8 cellular contexts compared by ENCODE assay signal in the genomic region with DNA sequence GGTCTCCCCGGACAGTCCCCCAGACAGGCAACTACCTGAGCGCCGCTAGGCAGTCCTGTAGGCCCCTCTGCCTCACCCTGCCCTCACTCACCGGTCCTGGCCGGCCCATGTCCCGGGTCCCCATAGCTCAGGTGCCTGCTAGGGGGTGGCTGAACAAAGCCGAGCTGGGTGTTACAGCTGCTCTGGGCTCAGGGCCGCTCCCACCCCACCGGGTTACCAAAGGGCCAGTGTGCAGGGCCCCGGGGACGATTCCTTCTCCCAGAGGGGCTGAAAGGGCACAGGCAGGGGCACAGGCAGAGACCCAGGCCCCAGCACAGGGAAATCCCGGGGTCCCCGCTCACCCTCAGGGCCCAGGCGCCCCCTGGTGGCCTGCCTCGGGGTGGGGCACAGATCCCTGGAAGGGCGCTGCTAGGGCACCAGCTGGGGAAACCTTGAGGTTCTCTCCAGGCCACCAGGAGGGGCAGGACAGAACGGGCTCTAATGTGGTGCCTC.
A peak's percentile ranks its signal among the peaks of the same experiment; 100 is the strongest.
DNase-seq lines count a peak whose midpoint lies in the region; ATAC-seq and TF ChIP-seq lines count a peak whose summit lies in the region.

No MANE protein-coding gene starts in this region.

- H3K27ac ChIP-seq in SK-N-SH (ENCODE audit: low read depth in 2 of 2, low read length in 1 of 2) (no peak overlapping the region), hepatocyte (no peak overlapping the region)

- peaks cover 0 to 21% of the 10 kb centered on the region in 2 experiments; a peak in 1 of 4 replicates for H3K4me1 ChIP-seq in SK-N-SH (ENCODE audit: control insufficient read depth in 1 of 2, insufficient read depth in 2 of 2, low read depth in 1 of 2, low read length in 1 of 2)
- no peaks in the 10 kb centered on the region for H3K4me1 ChIP-seq in hepatocyte (ENCODE audit: insufficient read depth)

- WGBS in SK-N-SH (ENCODE audit: low lambda C conversion rate) = 20% methylated on average over 1 of the region's 17 CpGs
- 68% methylated on average over 17 of the region's 17 CpGs for WGBS in hepatocyte (ENCODE audit: low lambda C conversion rate, missing lambda C conversion rate)

- H3K9ac ChIP-seq in SK-N-SH = no peak overlapping the region

- no peak for TF ChIP-seq POLR2A in GM18505 (IDR thresholded peaks at IDR 0.05; ENCODE audit: borderline replicate concordance, extremely low read depth, insufficient read depth, insufficient read length)

- peak; percentile 70 for TF ChIP-seq RAD21 in SK-N-SH (IDR thresholded peaks at IDR 0.05; ENCODE audit: low read length)

- H3K9me2 ChIP-seq in SK-N-SH (no peaks in the 10 kb centered on the region), hepatocyte (replicated peaks; ENCODE audit: insufficient read depth) (no peaks in the 10 kb centered on the region)

- no peaks in the 10 kb centered on the region; the same call in 1 of the 2 replicates for H3K27me3 ChIP-seq in SK-N-SH (ENCODE audit: insufficient read depth)
- no peaks in the 10 kb centered on the region for H3K27me3 ChIP-seq in hepatocyte

- CTCF ChIA-PET in SK-N-SH (lab: Yijun Ruan, JAX) = interaction anchor here (0.6 to 8.8 kb wide), 48 partner anchors 10 to 1375 kb away, joined by 3 to 184 read pairs (median 5); a partner anchor contains a TSS

- in situ Hi-C loops in GM13976 (cut with MboI; ENCODE audit: low sequenced_read_pairs, unreplicated experiment) = no loop called here

- H3K9me3 ChIP-seq in SK-N-SH (no peaks in the 10 kb centered on the region), hepatocyte (ENCODE audit: low read depth) (no peaks in the 10 kb centered on the region)

- no peak for TF ChIP-seq EP300 in SK-N-SH (IDR thresholded peaks at IDR 0.05; ENCODE audit: borderline replicate concordance in 1 of 2, low read depth in 1 of 2, low read length in 1 of 2)

- no peaks in the 10 kb centered on the region for H3K36me3 ChIP-seq in SK-N-SH (replicated peaks in 1 of 2; ENCODE audit: control insufficient read depth in 1 of 2, insufficient read depth in 2 of 2, low read length in 1 of 2)
- H3K36me3 ChIP-seq in hepatocyte (replicated peaks; ENCODE audit: insufficient read depth, low read depth) = no peaks in the 10 kb centered on the region

- no peaks in the 10 kb centered on the region for H3K79me2 ChIP-seq in SK-N-SH (ENCODE audit: insufficient read depth)
- no peaks in the 10 kb centered on the region for H3K79me2 ChIP-seq in hepatocyte

- POLR2A ChIA-PET in SK-N-SH (lab: Yijun Ruan, JAX) = no interaction called here

- peak; percentile 33 for DNase-seq in A172 (ENCODE audit: low spot score)
- peak; percentile 85 for DNase-seq in GM13976 (ENCODE audit: low spot score)
- DNase-seq in SK-N-SH = peak; percentile 88
- DNase-seq in activated naive CD4-positive, alpha-beta T cell treated with anti-CD3 and anti-CD28 coated beads, Interleukin-2, amount 50 U/mL, for 72 hours (ENCODE audit: low spot score in 2 of 2) = peak; percentile 61 to 82
- DNase-seq in hepatocyte (ENCODE audit: low spot score) = peak; percentile 64
- DNase-seq in stimulated activated CD4-positive, alpha-beta T cell treated with anti-CD3 and anti-CD28 coated beads, Interleukin-1b, Interleukin-23, amount 100 ng/mL, for 4 hours (ENCODE audit: low read depth in 2 of 2) = peak; percentile 57 to 68

- no peaks in the 10 kb centered on the region for H3K9me3 Mint-ChIP-seq in activated naive CD4-positive, alpha-beta T cell treated with anti-CD3 and anti-CD28 coated beads, Interleukin-2, amount 50 U/mL, for 72 hours

- H2AFZ ChIP-seq in SK-N-SH (ENCODE audit: low read depth) = no peak overlapping the region
- no peak overlapping the region for H2AFZ ChIP-seq in hepatocyte

- H4K20me1 ChIP-seq in SK-N-SH (ENCODE audit: insufficient read depth) (no peaks in the 10 kb centered on the region), hepatocyte (ENCODE audit: insufficient read depth, poor library complexity, severe bottlenecking) (no peaks in the 10 kb centered on the region)

- H3K4me2 ChIP-seq in SK-N-SH = no peak overlapping the region
- no peak overlapping the region for H3K4me2 ChIP-seq in hepatocyte

- ATAC-seq in activated naive CD4-positive, alpha-beta T cell treated with anti-CD3 and anti-CD28 coated beads, Interleukin-2, amount 50 U/mL, for 72 hours = peak; percentile 65 to 88
- no peak for ATAC-seq in GM21528 (IDR thresholded peaks at IDR 0.05; ENCODE audit: low FRiP score, unreplicated experiment)
- ATAC-seq in GM18505 (IDR thresholded peaks at IDR 0.05; ENCODE audit: unreplicated experiment) = no peak

- H3F3A ChIP-seq in SK-N-SH (replicated peaks; ENCODE audit: insufficient read depth) = no peaks in the 10 kb centered on the region

- TF ChIP-seq CTCF in GM13976 (IDR thresholded peaks at IDR 0.05; ENCODE audit: borderline replicate concordance, control extremely low read depth, extremely low read depth, insufficient read depth, missing control alignments) (peak; percentile 53), SK-N-SH (IDR thresholded peaks at IDR 0.05) (peak; percentile 77), hepatocyte (IDR thresholded peaks at IDR 0.05; ENCODE audit: poor library complexity) (peak; percentile 73)

- H3K4me3 ChIP-seq in SK-N-SH (ENCODE audit: low read depth in 2 of 2, low read length in 1 of 2) = no peak overlapping the region
- H3K4me3 ChIP-seq in hepatocyte = no peak overlapping the region

- H3K36me3 Mint-ChIP-seq in activated naive CD4-positive, alpha-beta T cell treated with anti-CD3 and anti-CD28 coated beads, Interleukin-2, amount 50 U/mL, for 72 hours = no peaks in the 10 kb centered on the region

- no peak overlapping the region for H3K27ac Mint-ChIP-seq in activated naive CD4-positive, alpha-beta T cell treated with anti-CD3 and anti-CD28 coated beads, Interleukin-2, amount 50 U/mL, for 72 hours

TF ChIP-seq in SK-N-SH, 30 proteins besides CTCF, POLR2A, EP300 and RAD21:
- TF ChIP-seq SMC3 (IDR thresholded peaks at IDR 0.05; ENCODE audit: low read depth, low read length) = peak; percentile 70
- TF ChIP-seq, protein P1, sequence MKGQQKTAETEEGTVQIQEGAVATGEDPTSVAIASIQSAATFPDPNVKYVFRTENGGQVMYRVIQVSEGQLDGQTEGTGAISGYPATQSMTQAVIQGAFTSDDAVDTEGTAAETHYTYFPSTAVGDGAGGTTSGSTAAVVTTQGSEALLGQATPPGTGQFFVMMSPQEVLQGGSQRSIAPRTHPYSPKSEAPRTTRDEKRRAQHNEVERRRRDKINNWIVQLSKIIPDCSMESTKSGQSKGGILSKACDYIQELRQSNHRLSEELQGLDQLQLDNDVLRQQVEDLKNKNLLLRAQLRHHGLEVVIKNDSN (IDR thresholded peaks at IDR 0.05; ENCODE audit: borderline replicate concordance, low read depth) = no peak
- TF ChIP-seq JUND (IDR thresholded peaks at IDR 0.05) = no peak
- no peak for TF ChIP-seq MEF2A (IDR thresholded peaks at IDR 0.05; ENCODE audit: borderline replicate concordance, low read depth)
TF ChIP-seq in SK-N-SH: peak in this region for 1.

Comparison
In these comparisons a context has a peak if more than half of its experiments do, and no peak if none do; other contexts are left out.
1. DNase-seq: peak in every context shown above with its lines; median percentile 88 in SK-N-SH; 85 in GM13976; 72 in activated naive CD4-positive, alpha-beta T cell treated with anti-CD3 and anti-CD28 coated beads, Interleukin-2, amount 50 U/mL, for 72 hours; 64 in hepatocyte; 62 in stimulated activated CD4-positive, alpha-beta T cell treated with anti-CD3 and anti-CD28 coated beads, Interleukin-1b, Interleukin-23, amount 100 ng/mL, for 4 hours; 33 in A172.
2. ATAC-seq: peak in activated naive CD4-positive, alpha-beta T cell treated with anti-CD3 and anti-CD28 coated beads, Interleukin-2, amount 50 U/mL, for 72 hours (2 of 2); none in GM21528 (single experiment) and GM18505 (single experiment).
3. Peak in every context shown above with its lines, with median percentiles within 50 percentile points of each other: CTCF ChIP-seq.